In genomic region chr1:153288634-153289275, GRCh38 we compare ENCODE assay signal across 9 cellular contexts. TPM values are rescaled to one million over a fixed set of nuclear protein-coding genes. Genes with fewer than 3 reads are reported as not detected.
DNase-seq lines count a peak whose midpoint lies in the region; ATAC-seq, FAIRE-seq and TF ChIP-seq lines count a peak whose summit lies in the region.
"Had no signal": no experiment of that assay in that cellular context is flagged by ENCODE, and none has a peak within 500 bp of the region (broad histone marks: within the 10 kb centered on the region; RNA-seq: fewer than 3 reads in every experiment).

No MANE protein-coding gene starts in this region.

- no peaks in the 10 kb centered on the region for H3K36me3 Mint-ChIP-seq in chondrocyte (ENCODE audit: low read depth)

- no peaks in the 10 kb centered on the region for H3K4me1 Mint-ChIP-seq in chondrocyte (ENCODE audit: low read depth)

- no peaks in the 10 kb centered on the region for H3K9me3 Mint-ChIP-seq in chondrocyte (ENCODE audit: low read depth)

- DNase-seq in NCI-H2196 (lab: John Stamatoyannopoulos, UW; ENCODE audit: unreplicated experiment) (peak; percentile 6), NCI-H2196 treated with DMSO at 0.1 percent for 48 hours (lab: John Stamatoyannopoulos, UW; ENCODE audit: unreplicated experiment) (no peak), LNCaP clone FGC (ENCODE audit: low read depth) (no peak), chondrocyte (ENCODE audit: low spot score) (no peak), small intestine (peak; percentile 20), substantia nigra (lab: John Stamatoyannopoulos, UW) (no peak), inferior parietal cortex (ENCODE audit: extremely low spot score) (no peak)

- no peak for FAIRE-seq in small intestine (lab: Jason Lieb, UNC)

- no peak overlapping the region for H3K4me3 Mint-ChIP-seq in chondrocyte (ENCODE audit: unreplicated experiment)

- 61 to 74% (median 63%) methylated on average over 11 of the region's 11 CpGs for WGBS in small intestine, 3 donors

- no peaks in the 10 kb centered on the region for H3K36me3 ChIP-seq in small intestine (ENCODE audit: control insufficient read depth in 2 of 2, insufficient read depth in 2 of 2, low read length in 2 of 2)

- H3K27me3 Mint-ChIP-seq in chondrocyte (ENCODE audit: low read depth): peaks cover 4% of the 10 kb centered on the region

- H3K27me3 ChIP-seq in small intestine (ENCODE audit: control insufficient read depth in 2 of 2, insufficient read depth in 2 of 2, low read length in 2 of 2): no peaks in the 10 kb centered on the region

- H3K4me1 ChIP-seq in small intestine (ENCODE audit: control insufficient read depth in 2 of 2, insufficient read depth in 1 of 2, low read depth in 1 of 2, low read length in 1 of 2): no peaks in the 10 kb centered on the region

- TF ChIP-seq CTCF in LNCaP clone FGC (IDR thresholded peaks at IDR 0.05; ENCODE audit: control insufficient read depth, extremely low read depth, insufficient read depth) (peak; percentile 72), chondrocyte (IDR thresholded peaks at IDR 0.05) (peak; percentile 45)

- no peaks in the 10 kb centered on the region for H3K9me3 ChIP-seq in small intestine (ENCODE audit: control insufficient read depth, low read depth)

- no peak overlapping the region for H3K27ac Mint-ChIP-seq in chondrocyte (ENCODE audit: unreplicated experiment)

- H3K27ac ChIP-seq in small intestine (ENCODE audit: low read depth in 1 of 2, low read length in 1 of 2) (no peak overlapping the region), substantia nigra (ENCODE audit: low read depth, low read length, poor library complexity, severe bottlenecking) (no peak overlapping the region)

- ATAC-seq in HG03139 (IDR thresholded peaks at IDR 0.05; ENCODE audit: unreplicated experiment): no peak

- H3K4me3 ChIP-seq in LNCaP clone FGC (ENCODE audit: low read depth, low read length): no peak overlapping the region
- H3K4me3 ChIP-seq in small intestine (ENCODE audit: low read depth in 1 of 2, low read length in 2 of 2): no peak overlapping the region

RNA-seq across cellular contexts. Expression of gene PGLYRP3, which starts 24.0 kb away (rescaled TPM):
- total RNA-seq in chondrocyte: not detected in 3 replicates
- not detected for polyA plus RNA-seq in small intestine
- total RNA-seq: myocyte had no signal

RNA-seq across cellular contexts. Expression of gene LORICRIN, which starts 29.3 kb away (rescaled TPM):
- not detected in 3 replicates for total RNA-seq in chondrocyte
- polyA plus RNA-seq in small intestine: not detected
- total RNA-seq: myocyte had no signal

RNA-seq across cellular contexts. Expression of gene PGLYRP4, which starts 59.9 kb away (rescaled TPM):
- total RNA-seq in chondrocyte: not detected in 3 replicates
- polyA plus RNA-seq in small intestine: under 1 TPM in 1 of 3 donors, not detected in 2; 0.33 TPM
- total RNA-seq: myocyte had no signal

Comparison
In these comparisons a context has a peak if more than half of its experiments do, and no peak if none do; other contexts are left out.
1. DNase-seq: peak in NCI-H2196 (single experiment) and small intestine (single experiment); none in NCI-H2196 treated with DMSO at 0.1 percent for 48 hours (single experiment), LNCaP clone FGC (single experiment), chondrocyte (single experiment), substantia nigra (0 of 49) and inferior parietal cortex (single experiment).